Comparison of ENCODE assay signal across 8 cellular contexts in the genomic region with DNA sequence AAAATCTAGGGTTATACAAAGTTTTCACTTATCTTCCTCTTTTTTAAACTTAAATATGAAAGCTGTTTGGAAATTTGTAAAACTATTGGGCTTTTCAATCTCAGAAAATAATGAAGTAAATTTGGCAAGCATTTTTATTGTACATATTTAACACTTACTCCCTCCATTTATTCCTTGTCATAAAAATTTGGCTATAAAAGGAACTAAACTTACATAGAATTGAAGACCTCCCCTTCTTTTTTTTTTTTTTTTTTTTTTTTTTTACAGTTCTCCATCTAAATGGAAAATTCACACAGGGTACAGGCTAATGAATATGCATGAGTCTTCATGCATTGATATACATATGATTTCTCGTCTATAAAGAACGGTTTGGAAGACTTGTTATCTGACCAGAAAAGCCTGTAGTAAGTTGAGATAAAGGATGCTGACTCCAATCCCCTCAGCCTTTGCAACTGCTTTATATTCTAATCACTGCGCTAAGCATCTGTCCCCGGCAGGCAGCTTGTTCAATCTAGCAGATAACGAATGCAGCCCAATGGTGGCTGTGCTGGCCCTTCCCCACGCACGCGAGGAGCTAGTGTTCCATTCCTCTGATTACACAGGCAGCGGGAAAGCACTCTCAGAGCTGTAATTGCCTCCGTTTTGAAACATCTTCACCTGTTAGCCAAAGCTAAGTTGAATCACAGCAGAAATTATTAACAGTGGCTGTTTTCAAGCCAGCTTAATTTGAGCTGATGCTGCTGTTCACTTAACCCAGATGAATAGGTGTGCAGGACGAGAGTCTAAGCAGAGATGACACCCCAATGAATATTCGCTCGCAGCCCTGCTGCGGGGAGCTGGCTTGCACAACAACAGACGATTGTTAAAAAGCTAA.
DNase-seq lines count a peak whose midpoint lies in the region; ATAC-seq, FAIRE-seq and TF ChIP-seq lines count a peak whose summit lies in the region.

No MANE protein-coding gene starts in this region.

- H3K79me2 ChIP-seq in OCI-LY1 (ENCODE audit: insufficient read depth, low read length), result no peaks in the 10 kb centered on the region

- TF ChIP-seq EP300 in A549 (IDR thresholded peaks at IDR 0.05), result no peak

- TF ChIP-seq POLR2A in A549 (IDR thresholded peaks at IDR 0.05; ENCODE audit: low read length), result no peak

- peak; percentile 28 for FAIRE-seq in A549 (lab: Jason Lieb, UNC)

- no peak for DNase-seq in A549 (ENCODE audit: low read depth in 1 of 2, low spot score in 1 of 2)
- peak; percentile 58 for DNase-seq in glutamatergic neuron
- DNase-seq in retinal pigment epithelial cell (ENCODE audit: low read depth), result no peak
- no peak for DNase-seq in SW480 (ENCODE audit: low spot score)
- DNase-seq in activated CD4-positive, alpha-beta T cell treated with anti-CD3 and anti-CD28 coated beads, Interleukin-2, amount 50 U/mL, for 4 hours, result no peak

- H3K4me3 ChIP-seq in A549 (0 out of 3 replicates have a peak overlapping the region, but pooled peaks have one; percentile 9), OCI-LY1 (ENCODE audit: low read depth, low read length, poor library complexity, severe bottlenecking) (peak overlapping the region; percentile 58), retinal pigment epithelial cell (ENCODE audit: low read length) (peak overlapping the region; percentile 26)

- H3K4me3 Mint-ChIP-seq in glutamatergic neuron (ENCODE audit: unreplicated experiment), result peak overlapping the region; percentile 74

- ATAC-seq in A549 (peak in 1 of 2 experiments; percentile 61; a peak in 3 of 6 replicates), GM19467 (IDR thresholded peaks at IDR 0.05; ENCODE audit: unreplicated experiment) (peak; percentile 54), esophagus mucosa (no peak)

- H3K9me3 ChIP-seq in A549, result no peaks in the 10 kb centered on the region
- no peaks in the 10 kb centered on the region for H3K9me3 ChIP-seq in OCI-LY1 (ENCODE audit: low read length)

- H3K4me2 ChIP-seq in A549 (peak overlapping the region; percentile 54), OCI-LY1 (ENCODE audit: low read length) (peak overlapping the region; percentile 96)

- H3K4me1 ChIP-seq in A549, result no peaks in the 10 kb centered on the region
- H3K4me1 ChIP-seq in OCI-LY1 (ENCODE audit: insufficient read depth, low read length, severe bottlenecking), result peaks cover 72% of the 10 kb centered on the region

- no peak for TF ChIP-seq RAD21 in A549 (conservative IDR thresholded peaks at IDR 0.05 in 1 of 2, IDR thresholded peaks at IDR 0.05 in 1 of 2)

- peaks cover 11% of the 10 kb centered on the region for H3K9me3 Mint-ChIP-seq in glutamatergic neuron (ENCODE audit: unreplicated experiment)

- CTCF ChIA-PET in A549 (lab: Yijun Ruan, JAX), result no interaction called here

- peak overlapping the region; percentile 87 for H3K27ac Mint-ChIP-seq in glutamatergic neuron (ENCODE audit: unreplicated experiment)

- POLR2A ChIA-PET in A549 (lab: Yijun Ruan, JAX), result no interaction called here

- H3K36me3 ChIP-seq in OCI-LY1 (ENCODE audit: insufficient read depth, low read length), result no peaks in the 10 kb centered on the region

- peak overlapping the region; percentile 76 for H3K9ac ChIP-seq in OCI-LY1 (ENCODE audit: low read length)

- no peaks in the 10 kb centered on the region for H3K27me3 ChIP-seq in OCI-LY1 (ENCODE audit: insufficient read depth, low read length)

- no peaks in the 10 kb centered on the region for H3K36me3 Mint-ChIP-seq in glutamatergic neuron (ENCODE audit: unreplicated experiment)

- no peaks in the 10 kb centered on the region for H3K9me2 ChIP-seq in OCI-LY1 (ENCODE audit: low read depth, low read length)

- H3F3A ChIP-seq in OCI-LY1 (ENCODE audit: insufficient read depth, low read length), result 0 out of 2 replicates have a peak, but pooled peaks cover 5% of the 10 kb centered on the region

- peaks cover 4% of the 10 kb centered on the region for H3K27me3 Mint-ChIP-seq in glutamatergic neuron (ENCODE audit: unreplicated experiment)

- 61% methylated on average over 15 of the region's 15 CpGs for WGBS in A549 (ENCODE audit: missing lambda C conversion rate)

- no peaks in the 10 kb centered on the region for H4K20me1 ChIP-seq in OCI-LY1 (ENCODE audit: insufficient read depth, low read length)

- TF ChIP-seq CTCF in A549 (IDR thresholded peaks at IDR 0.05) (no peak), OCI-LY1 (IDR thresholded peaks at IDR 0.05; ENCODE audit: low read length) (no peak), glutamatergic neuron (IDR thresholded peaks at IDR 0.05; ENCODE audit: partially characterized antibody, unreplicated experiment) (no peak), retinal pigment epithelial cell (conservative IDR thresholded peaks at IDR 0.05; ENCODE audit: low read depth, low read length) (no peak)

- H3K27ac ChIP-seq in A549 (no peak overlapping the region), OCI-LY1 (ENCODE audit: low read depth, low read length, poor library complexity, severe bottlenecking) (peak overlapping the region; percentile 88)

- H2AFZ ChIP-seq in OCI-LY1 (ENCODE audit: low read length), result peak overlapping the region; percentile 76

- H3K4me1 Mint-ChIP-seq in glutamatergic neuron (ENCODE audit: low read depth, unreplicated experiment), result peaks cover 69% of the 10 kb centered on the region

TF ChIP-seq in A549, 52 proteins besides CTCF, POLR2A, EP300 and RAD21:
- no peak for TF ChIP-seq PHF8 (IDR thresholded peaks at IDR 0.05; ENCODE audit: borderline replicate concordance, low read depth)
- TF ChIP-seq, protein P1, sequence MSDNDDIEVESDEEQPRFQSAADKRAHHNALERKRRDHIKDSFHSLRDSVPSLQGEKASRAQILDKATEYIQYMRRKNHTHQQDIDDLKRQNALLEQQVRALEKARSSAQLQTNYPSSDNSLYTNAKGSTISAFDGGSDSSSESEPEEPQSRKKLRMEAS (IDR thresholded peaks at IDR 0.05), result no peak
- no peak for TF ChIP-seq ZC3H11A (IDR thresholded peaks at IDR 0.05)
- no peak for TF ChIP-seq TFCP2L1 (CRISPR knock-in tag; IDR thresholded peaks at IDR 0.05)
- TF ChIP-seq MAFK (IDR thresholded peaks at IDR 0.05; ENCODE audit: partially characterized antibody), result no peak
- no peak for TF ChIP-seq KDM1A (IDR thresholded peaks at IDR 0.05; ENCODE audit: low read depth)
- no peak for TF ChIP-seq TP53 (CRISPR knock-in tag; IDR thresholded peaks at IDR 0.05)
- no peak for TF ChIP-seq RFX5 (IDR thresholded peaks at IDR 0.05)
- TF ChIP-seq, protein P2, sequence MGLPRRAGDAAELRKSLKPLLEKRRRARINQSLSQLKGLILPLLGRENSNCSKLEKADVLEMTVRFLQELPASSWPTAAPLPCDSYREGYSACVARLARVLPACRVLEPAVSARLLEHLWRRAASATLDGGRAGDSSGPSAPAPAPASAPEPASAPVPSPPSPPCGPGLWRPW (IDR thresholded peaks at IDR 0.05), result no peak
- TF ChIP-seq HOXB13 (CRISPR knock-in tag; IDR thresholded peaks at IDR 0.05; ENCODE audit: low read depth), result no peak
- no peak for TF ChIP-seq EHMT2 (IDR thresholded peaks at IDR 0.05; ENCODE audit: low read depth)
- TF ChIP-seq RCOR1 (IDR thresholded peaks at IDR 0.05; ENCODE audit: low read depth, low read length), result no peak
- no peak for TF ChIP-seq HDAC2 (IDR thresholded peaks at IDR 0.05)
- no peak for TF ChIP-seq EHF (CRISPR knock-in tag; IDR thresholded peaks at IDR 0.05)
